ENCODE assay signal across 24 cellular contexts in the genomic region with DNA sequence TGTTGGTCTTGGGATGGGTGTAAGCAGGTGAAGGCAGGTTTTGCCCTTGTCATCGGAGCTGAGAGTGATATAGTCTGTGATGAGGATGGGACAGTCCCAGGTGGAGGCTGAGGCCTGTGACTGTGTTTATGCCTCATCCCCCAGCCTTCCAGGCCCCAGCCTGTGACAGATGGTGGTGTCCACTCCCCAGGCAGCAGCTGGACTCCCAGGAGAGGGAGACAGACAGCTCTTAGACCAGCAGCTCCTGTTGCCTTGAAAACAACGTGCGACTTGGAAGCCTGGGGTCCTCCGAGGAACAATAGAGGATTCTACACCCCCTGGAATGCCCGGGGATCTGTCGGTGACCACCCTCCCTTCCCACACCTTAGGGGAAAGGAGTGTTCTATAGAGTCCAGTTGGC.
DNase-seq lines count a peak whose midpoint lies in the region; ATAC-seq lines count a peak whose summit lies in the region.
"Had no signal": no experiment of that assay in that cellular context is flagged by ENCODE, and none has a peak within 500 bp of the region (broad histone marks: within the 10 kb centered on the region; RNA-seq: fewer than 3 reads in every experiment).

No MANE protein-coding gene starts in this region.

- H3K4me3 ChIP-seq in endocrine pancreas (ENCODE audit: control insufficient read depth, insufficient read depth, low read length), result peak overlapping the region; percentile 40

- no peaks in the 10 kb centered on the region for H3K36me3 ChIP-seq in endocrine pancreas (ENCODE audit: control insufficient read depth, insufficient read depth, low read length)

- H3K4me1 Mint-ChIP-seq in effector memory CD8-positive, alpha-beta T cell (ENCODE audit: low read depth in 2 of 2), result no peaks in the 10 kb centered on the region
- H3K4me1 Mint-ChIP-seq: B cell had no signal

- no peaks in the 10 kb centered on the region for H3K36me3 Mint-ChIP-seq in effector memory CD8-positive, alpha-beta T cell (ENCODE audit: insufficient read depth)

- no peaks in the 10 kb centered on the region for H3K9me3 Mint-ChIP-seq in effector memory CD8-positive, alpha-beta T cell
- H3K9me3 Mint-ChIP-seq: activated T-cell treated with anti-CD3 and anti-CD28 coated beads, Interleukin-2, amount 50 U/mL, for 4 hours; nephron had no signal

- no peaks in the 10 kb centered on the region for H3K27me3 ChIP-seq in endocrine pancreas (ENCODE audit: control insufficient read depth, insufficient read depth, low read length)

- no peak overlapping the region for H3K27ac Mint-ChIP-seq in effector memory CD8-positive, alpha-beta T cell
- H3K27ac Mint-ChIP-seq: B cell, nephron had no signal

- no peaks in the 10 kb centered on the region for H3K4me1 ChIP-seq in endocrine pancreas (ENCODE audit: control insufficient read depth, insufficient read depth, low read length)
- H3K4me1 ChIP-seq: foreskin keratinocyte had no signal

- intact Hi-C loops in sciatic nerve (cut with DNase I), result no loop called here

- H3K27me3 Mint-ChIP-seq in effector memory CD8-positive, alpha-beta T cell, result peaks cover 45 to 86% of the 10 kb centered on the region in 2 donors

- no peak overlapping the region for H3K9ac ChIP-seq in endocrine pancreas (ENCODE audit: control insufficient read depth, insufficient read depth, low read length)
- H3K9ac ChIP-seq: KMS-11 had no signal

- DNase-seq in NCI-H82 (lab: John Stamatoyannopoulos, UW) (peak; percentile 73), NCI-H82 treated with DMSO at 0.1 percent for 48 hours (lab: John Stamatoyannopoulos, UW; ENCODE audit: unreplicated experiment) (no peak), NCI-H69 (lab: John Stamatoyannopoulos, UW) (peak; percentile 13), sciatic nerve (ENCODE audit: low spot score) (peak; percentile 8), NCI-H510A treated with DMSO at 0.1 percent for 48 hours (lab: John Stamatoyannopoulos, UW) (no peak)
- no peak for DNase-seq in activated CD4-positive, alpha-beta T cell treated with anti-CD3 and anti-CD28 coated beads for 4 hours
- no peak for DNase-seq in effector memory CD8-positive, alpha-beta T cell
- DNase-seq: 8988T; activated naive CD4-positive, alpha-beta T cell treated with anti-CD3 and anti-CD28 coated beads, Interleukin-2, amount 50 U/mL, for 16 hours; activated T-cell treated with anti-CD3 and anti-CD28 coated beads, Interleukin-2, amount 50 U/mL, for 4 hours; central memory CD4-positive, alpha-beta T cell; erythroblast; foreskin keratinocyte; NCI-H1694 treated with DMSO at 0.1 percent for 48 hours; small intestine; stimulated activated CD4-positive, alpha-beta T cell treated with anti-CD3 and anti-CD28 coated beads, Interleukin-2, amount 100 ng/mL, for 48 hours; stimulated activated naive CD4-positive, alpha-beta T cell; T-helper 9 cell had no signal

- no peak overlapping the region for H3K4me3 Mint-ChIP-seq in effector memory CD8-positive, alpha-beta T cell
- H3K4me3 Mint-ChIP-seq: activated T-cell treated with anti-CD3 and anti-CD28 coated beads, Interleukin-2, amount 50 U/mL, for 4 hours; B cell had no signal

- H3K9me3 ChIP-seq in endocrine pancreas (ENCODE audit: control insufficient read depth, low read length), result no peaks in the 10 kb centered on the region

- no peak for ATAC-seq in sciatic nerve
- ATAC-seq in effector memory CD8-positive, alpha-beta T cell (replicated peaks), result no peak
- ATAC-seq: activated CD4-positive, CD25-positive, alpha-beta regulatory T cell treated with anti-CD3 and anti-CD28 coated beads, Interleukin-2, amount 50 U/mL, for 24 hours; activated T-cell treated with anti-CD3 and anti-CD28 coated beads, Interleukin-2, amount 50 U/mL, for 4 hours; foreskin keratinocyte; Panc1 had no signal

Comparison
In these comparisons a context has a peak if more than half of its experiments do, and no peak if none do; other contexts are left out.
1. DNase-seq: peak in NCI-H82 (single experiment), NCI-H69 (single experiment) and sciatic nerve (single experiment); none in NCI-H82 treated with DMSO at 0.1 percent for 48 hours (single experiment), activated CD4-positive, alpha-beta T cell treated with anti-CD3 and anti-CD28 coated beads for 4 hours (0 of 2), NCI-H510A treated with DMSO at 0.1 percent for 48 hours (single experiment) and effector memory CD8-positive, alpha-beta T cell (0 of 3).